ENCODE assay signal across 9 cellular contexts in the genomic region with DNA sequence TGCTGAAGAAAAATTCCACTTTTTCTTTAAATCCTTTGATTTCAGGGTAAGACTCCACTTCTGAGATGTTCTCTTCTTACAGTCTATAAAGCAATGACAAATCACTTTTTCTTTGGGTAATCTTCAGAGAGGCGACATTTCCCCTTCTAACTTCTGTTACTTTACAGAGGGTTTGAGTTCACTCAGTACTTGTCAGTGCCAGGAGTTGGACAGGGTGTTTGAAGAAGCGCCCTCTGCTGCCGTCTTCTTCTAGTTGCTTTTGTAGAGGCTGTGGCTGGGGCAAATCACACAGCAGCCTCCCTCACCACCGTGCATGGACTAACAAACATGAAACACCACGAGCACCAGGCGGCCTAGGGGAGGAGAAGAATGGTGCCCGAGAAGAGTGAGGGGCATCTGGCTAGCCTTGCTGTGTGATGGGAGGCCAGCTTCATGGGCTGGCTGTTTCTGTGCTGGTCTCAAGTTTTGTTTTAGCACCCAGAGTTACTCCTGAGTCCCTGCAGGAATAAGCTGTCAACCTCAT.
A peak's percentile ranks its signal among the peaks of the same experiment; 100 is the strongest.
DNase-seq lines count a peak whose midpoint lies in the region; ATAC-seq and TF ChIP-seq lines count a peak whose summit lies in the region.
"Had no signal": no experiment of that assay in that cellular context is flagged by ENCODE, and none has a peak within 500 bp of the region (broad histone marks: within the 10 kb centered on the region; RNA-seq: fewer than 3 reads in every experiment).

A gene with protein sequence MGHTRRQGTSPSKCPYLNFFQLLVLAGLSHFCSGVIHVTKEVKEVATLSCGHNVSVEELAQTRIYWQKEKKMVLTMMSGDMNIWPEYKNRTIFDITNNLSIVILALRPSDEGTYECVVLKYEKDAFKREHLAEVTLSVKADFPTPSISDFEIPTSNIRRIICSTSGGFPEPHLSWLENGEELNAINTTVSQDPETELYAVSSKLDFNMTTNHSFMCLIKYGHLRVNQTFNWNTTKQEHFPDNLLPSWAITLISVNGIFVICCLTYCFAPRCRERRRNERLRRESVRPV (minus strand): TSS at position 174 of the 523 bp plus-strand sequence. CDS start 1,886 bp downstream, outside the sequence.

- peak within 1 kb of the TSS; percentile 93 for H3K4me2 ChIP-seq in OCI-LY3 (ENCODE audit: low read length)

- peak within 1 kb of the TSS; percentile 60 for H2AFZ ChIP-seq in OCI-LY3 (ENCODE audit: low read depth, low read length)

- TF ChIP-seq CTCF in OCI-LY3 (IDR thresholded peaks at IDR 0.05; ENCODE audit: low read depth, low read length) = peak; percentile 49

- TF ChIP-seq POLR2A in GM19099 (IDR thresholded peaks at IDR 0.05; ENCODE audit: extremely low read depth, insufficient read length, low read depth) = peak; percentile 56

- peaks cover 32% of the 10 kb centered on the region for H3K36me3 ChIP-seq in OCI-LY3 (replicated peaks; ENCODE audit: low read depth, low read length)
- H3K36me3 ChIP-seq: tibial artery had no signal

- peak within 1 kb of the TSS; percentile 96 for H3K9ac ChIP-seq in OCI-LY3 (ENCODE audit: low read length)

- DNase-seq in COR-L47 (lab: John Stamatoyannopoulos, UW) = peak; percentile 17
- DNase-seq in activated T-cell treated with anti-CD3 and anti-CD28 coated beads for 48 hours (ENCODE audit: low read depth) = peak; percentile 50
- peak; percentile 29 for DNase-seq in globus pallidus (ENCODE audit: low spot score)
- peak; percentile 48 for DNase-seq in stimulated activated CD4-positive, alpha-beta T cell treated with anti-CD3 and anti-CD28 coated beads, Interleukin-12 subunit alpha, Interleukin-12 subunit beta, amount 100 ng/mL, for 4 hours
- DNase-seq in NCI-H1436 treated with DMSO at 0.1 percent for 48 hours (lab: John Stamatoyannopoulos, UW) = no peak

- H3K27me3 ChIP-seq in OCI-LY3 (ENCODE audit: low read depth, low read length) = no peaks in the 10 kb centered on the region
- H3K27me3 ChIP-seq: tibial artery had no signal

- H3K4me1 ChIP-seq in OCI-LY3 (ENCODE audit: low read length) = peaks cover 68% of the 10 kb centered on the region
- H3K4me1 ChIP-seq: tibial artery had no signal

- no peaks in the 10 kb centered on the region for H4K20me1 ChIP-seq in OCI-LY3 (ENCODE audit: insufficient read depth, low read length)

- peak; percentile 39 for ATAC-seq in HG03108 (IDR thresholded peaks at IDR 0.05; ENCODE audit: unreplicated experiment)

- H3K79me2 ChIP-seq in OCI-LY3 (ENCODE audit: low read length) = peaks cover 75% of the 10 kb centered on the region

- no peaks in the 10 kb centered on the region for H3K9me3 ChIP-seq in OCI-LY3 (ENCODE audit: insufficient read depth, low read length)
- H3K9me3 ChIP-seq: tibial artery had no signal

- H3K27ac ChIP-seq in OCI-LY3 (ENCODE audit: low read length) = peak within 1 kb of the TSS; percentile 94
- H3K27ac ChIP-seq: tibial artery had no signal

- H3K4me3 ChIP-seq in OCI-LY3 (ENCODE audit: low read length) = peak within 1 kb of the TSS; percentile 80
- H3K4me3 ChIP-seq: tibial artery had no signal
